ENCODE assay signal across 23 cellular contexts in the genomic region with DNA sequence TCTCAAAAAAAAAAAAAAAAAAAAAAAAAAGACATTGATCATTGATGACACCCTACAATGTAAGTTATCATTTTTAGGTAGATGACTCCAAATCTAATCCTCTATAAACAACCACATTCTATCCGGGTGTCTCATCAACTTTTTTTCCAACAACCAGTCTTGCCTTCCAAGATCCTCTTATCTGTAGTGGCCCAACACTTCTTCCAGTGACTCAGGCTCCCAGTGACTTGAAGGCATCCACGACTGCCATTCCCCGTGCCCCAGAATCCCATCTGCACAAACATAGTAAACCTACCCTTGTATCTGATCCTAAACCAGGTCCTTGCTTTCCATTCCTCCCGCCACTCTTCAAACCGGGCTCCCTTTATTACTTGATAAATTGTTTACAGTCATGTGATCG. TPM values are rescaled to one million over a fixed set of nuclear protein-coding genes. Genes with fewer than 3 reads are reported as not detected.
DNase-seq lines count a peak whose midpoint lies in the region; ATAC-seq, FAIRE-seq and TF ChIP-seq lines count a peak whose summit lies in the region.
"Had no signal": no experiment of that assay in that cellular context is flagged by ENCODE, and none has a peak within 500 bp of the region (broad histone marks: within the 10 kb centered on the region; RNA-seq: fewer than 3 reads in every experiment).

No MANE protein-coding gene starts in this region.

- no peak overlapping the region for H3K9ac ChIP-seq in kidney (ENCODE audit: low read length in 2 of 2)
- H3K9ac ChIP-seq: BLaER1 treated with 17β-estradiol and CSF1 and Interleukin-3, amounts not matched to agents 10 nM and 100 nM had no signal

- H3K27me3 Mint-ChIP-seq in activated naive CD8-positive, alpha-beta T cell treated with anti-CD3 and anti-CD28 coated beads, Interleukin-2, amount 50 U/mL, for 24 hours = peaks cover 5% of the 10 kb centered on the region
- H3K27me3 Mint-ChIP-seq in activated naive CD8-positive, alpha-beta T cell treated with anti-CD3 and anti-CD28 coated beads for 36 hours = no peaks in the 10 kb centered on the region
- H3K27me3 Mint-ChIP-seq: CD4-positive, alpha-beta memory T cell had no signal

- no peak overlapping the region for H3K27ac ChIP-seq in kidney (ENCODE audit: low read depth in 2 of 2, low read length in 2 of 2)
- H3K27ac ChIP-seq: 22Rv1; BLaER1 treated with 17β-estradiol and CSF1 and Interleukin-3, amounts not matched to agents 10 nM and 100 nM had no signal

- H3K4me1 Mint-ChIP-seq in activated naive CD8-positive, alpha-beta T cell treated with anti-CD3 and anti-CD28 coated beads, Interleukin-2, amount 50 U/mL, for 24 hours = peaks cover 17% of the 10 kb centered on the region
- peaks cover 18% of the 10 kb centered on the region for H3K4me1 Mint-ChIP-seq in activated naive CD8-positive, alpha-beta T cell treated with anti-CD3 and anti-CD28 coated beads for 36 hours

- no peaks in the 10 kb centered on the region for H3K36me3 ChIP-seq in kidney (ENCODE audit: control insufficient read depth in 1 of 2, insufficient read depth in 2 of 2, low read length in 2 of 2)
- H3K36me3 ChIP-seq: BLaER1 treated with 17β-estradiol and CSF1 and Interleukin-3, amounts not matched to agents 10 nM and 100 nM had no signal

- no peak for TF ChIP-seq CTCF in kidney (IDR thresholded peaks at IDR 0.05; ENCODE audit: borderline replicate concordance, extremely low read depth, insufficient read depth)

- no peaks in the 10 kb centered on the region for H3K4me1 ChIP-seq in kidney (ENCODE audit: control insufficient read depth in 1 of 2, insufficient read depth in 1 of 2, low read depth in 1 of 2, low read length in 2 of 2)
- H3K4me1 ChIP-seq: BLaER1 treated with 17β-estradiol and CSF1 and Interleukin-3, amounts not matched to agents 10 nM and 100 nM had no signal

- H3K9me3 Mint-ChIP-seq in activated naive CD8-positive, alpha-beta T cell treated with anti-CD3 and anti-CD28 coated beads, Interleukin-2, amount 50 U/mL, for 24 hours = no peaks in the 10 kb centered on the region
- no peaks in the 10 kb centered on the region for H3K9me3 Mint-ChIP-seq in activated naive CD8-positive, alpha-beta T cell treated with anti-CD3 and anti-CD28 coated beads for 36 hours
- H3K9me3 Mint-ChIP-seq: CD4-positive, alpha-beta memory T cell; H9 had no signal

- H3K9me3 ChIP-seq in kidney (ENCODE audit: control insufficient read depth in 1 of 2, low read length in 2 of 2) = no peaks in the 10 kb centered on the region
- H3K9me3 ChIP-seq: BLaER1 treated with 17β-estradiol and CSF1 and Interleukin-3, amounts not matched to agents 10 nM and 100 nM had no signal

- H3K36me3 Mint-ChIP-seq in activated naive CD8-positive, alpha-beta T cell treated with anti-CD3 and anti-CD28 coated beads, Interleukin-2, amount 50 U/mL, for 24 hours (ENCODE audit: low read depth) = peaks cover 1% of the 10 kb centered on the region
- H3K36me3 Mint-ChIP-seq in activated naive CD8-positive, alpha-beta T cell treated with anti-CD3 and anti-CD28 coated beads for 36 hours = no peaks in the 10 kb centered on the region
- H3K36me3 Mint-ChIP-seq: CD4-positive, alpha-beta memory T cell had no signal

- peak overlapping the region; percentile 6 for H3K27ac Mint-ChIP-seq in activated naive CD8-positive, alpha-beta T cell treated with anti-CD3 and anti-CD28 coated beads, Interleukin-2, amount 50 U/mL, for 24 hours
- no peak overlapping the region for H3K27ac Mint-ChIP-seq in activated naive CD8-positive, alpha-beta T cell treated with anti-CD3 and anti-CD28 coated beads for 36 hours
- H3K27ac Mint-ChIP-seq: CD4-positive, alpha-beta memory T cell; H9 had no signal

- no peak for DNase-seq in activated naive CD8-positive, alpha-beta T cell treated with anti-CD3 and anti-CD28 coated beads, Interleukin-2, amount 50 U/mL, for 24 hours
- DNase-seq in activated naive CD8-positive, alpha-beta T cell treated with anti-CD3 and anti-CD28 coated beads for 36 hours = no peak
- DNase-seq in amniotic epithelial cell (ENCODE audit: low read depth) = peak; percentile 79
- DNase-seq in islet precursor cell = peak; percentile 73
- DNase-seq in kidney = no peak
- no peak for DNase-seq in AG08395 (ENCODE audit: low spot score)
- DNase-seq in GM19238 (ENCODE audit: insufficient read length, low spot score) = no peak
- DNase-seq: ACHN; CD4-positive, alpha-beta memory T cell; DMS153; GF-D8; H9; KBM-7; NCI-H1092; NCI-H1436; NCI-H187 treated with DMSO at 0.1 percent for 48 hours; NCI-H2107; NCI-H510A; NK-92 treated with Interleukin-12 subunit alpha and Interleukin-12 subunit beta, amount 100 ng/mL, for 24 hours; Right ventricle myocardium superior had no signal

- H3K4me3 ChIP-seq in kidney (ENCODE audit: low read length in 2 of 2) = no peak overlapping the region
- H3K4me3 ChIP-seq: BLaER1 treated with 17β-estradiol and CSF1 and Interleukin-3, amounts not matched to agents 10 nM and 100 nM had no signal

- intact Hi-C loops in kidney (cut with DNase I) = no loop called here

- no peak for FAIRE-seq in kidney (lab: Jason Lieb, UNC)

- ATAC-seq in activated naive CD8-positive, alpha-beta T cell treated with anti-CD3 and anti-CD28 coated beads, Interleukin-2, amount 50 U/mL, for 24 hours = no peak
- ATAC-seq in GM21619 (IDR thresholded peaks at IDR 0.05; ENCODE audit: unreplicated experiment) = no peak

- no peak overlapping the region for H3K4me3 Mint-ChIP-seq in activated naive CD8-positive, alpha-beta T cell treated with anti-CD3 and anti-CD28 coated beads, Interleukin-2, amount 50 U/mL, for 24 hours
- no peak overlapping the region for H3K4me3 Mint-ChIP-seq in activated naive CD8-positive, alpha-beta T cell treated with anti-CD3 and anti-CD28 coated beads for 36 hours
- H3K4me3 Mint-ChIP-seq: H9 had no signal

RNA-seq across cellular contexts. Expression of a gene that starts 15.6 kb away (rescaled TPM):
- total RNA-seq in activated naive CD8-positive, alpha-beta T cell treated with anti-CD3 and anti-CD28 coated beads for 36 hours = 10 to 100 TPM; 12.3 to 13.7 TPM
- 6.8 TPM for total RNA-seq in kidney
- 13.8 TPM for polyA plus RNA-seq in kidney (ENCODE audit: insufficient read depth, low read depth, low replicate concordance)

Comparison
In these comparisons a context has a peak if more than half of its experiments do, and no peak if none do; other contexts are left out.
1. DNase-seq: peak in amniotic epithelial cell (single experiment) and islet precursor cell (single experiment); none in activated naive CD8-positive, alpha-beta T cell treated with anti-CD3 and anti-CD28 coated beads, Interleukin-2, amount 50 U/mL, for 24 hours (single experiment), activated naive CD8-positive, alpha-beta T cell treated with anti-CD3 and anti-CD28 coated beads for 36 hours (single experiment), kidney (single experiment), AG08395 (single experiment) and GM19238 (single experiment).